In the genomic region with DNA sequence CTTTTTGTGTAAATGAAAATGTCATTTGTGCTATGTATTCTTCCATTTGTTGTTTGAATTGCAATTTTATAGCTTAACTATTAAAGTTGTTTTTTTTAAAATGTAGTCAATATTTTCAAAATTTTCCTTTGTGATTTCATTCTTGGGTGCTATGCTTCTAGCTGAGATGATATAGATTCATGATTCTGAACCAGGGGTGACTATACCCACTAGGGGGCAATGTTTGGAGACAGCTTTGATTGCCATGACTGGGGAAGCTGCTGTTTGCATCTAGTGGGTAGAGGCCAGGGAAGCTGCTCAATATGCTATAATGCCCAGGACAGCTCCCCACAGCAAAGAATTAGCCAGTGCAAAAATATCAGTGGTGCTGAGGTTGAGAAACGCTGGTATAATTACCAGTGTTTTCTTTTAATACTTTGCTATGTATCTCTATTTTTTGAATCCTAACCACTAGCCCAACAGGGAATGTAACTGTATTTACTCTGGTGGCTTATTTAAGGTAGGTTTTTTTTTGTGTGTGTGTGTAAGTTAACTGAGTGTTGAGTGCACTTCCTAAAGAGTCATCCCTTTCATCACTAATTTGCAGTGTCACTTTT, we compare ENCODE assay signal across 9 cellular contexts.
DNase-seq lines count a peak whose midpoint lies in the region; ATAC-seq and TF ChIP-seq lines count a peak whose summit lies in the region.
"Had no signal": no experiment of that assay in that cellular context is flagged by ENCODE, and none has a peak within 500 bp of the region (broad histone marks: within the 10 kb centered on the region; RNA-seq: fewer than 3 reads in every experiment).

No MANE protein-coding gene starts in this region.

- no peaks in the 10 kb centered on the region for H3K9me3 ChIP-seq in CD4-positive, CD25-positive, alpha-beta regulatory T cell (ENCODE audit: control insufficient read depth in 2 of 2, low read length in 2 of 2)
- peaks cover 3% of the 10 kb centered on the region for H3K9me3 ChIP-seq in left ventricle myocardium inferior (replicated peaks)

- intact Hi-C loops in activated T-helper 2 cell treated with anti-CD3 and anti-CD28 coated beads, Interferon-gamma antibody, Interleukin-2, Interleukin-4, amounts not matched to agents 10 μg/mL and 5 μg/mL and 100 μg/mL, durations not matched to agents 14 hours and 24 hours and 36 hours (cut with micrococcal nuclease): loop anchor here (5.0 to 10.0 kb wide), 2 partner anchors 185 to 263 kb away; a partner anchor contains a TSS
- intact Hi-C loops in left ventricle myocardium inferior (cut with micrococcal nuclease): loop anchor here (10.0 kb wide), 1 partner anchor 55 kb away; no protein-coding TSS in a partner anchor

- H3K27ac ChIP-seq in CD4-positive, CD25-positive, alpha-beta regulatory T cell (ENCODE audit: insufficient read depth, low read length, poor library complexity, severe bottlenecking): no peak overlapping the region
- H3K27ac ChIP-seq in left ventricle myocardium inferior (replicated peaks): no peak overlapping the region

- peak; percentile 76 for TF ChIP-seq CTCF in left ventricle myocardium inferior (IDR thresholded peaks at IDR 0.05; ENCODE audit: borderline replicate concordance)

- peaks cover 8% of the 10 kb centered on the region for H3K27me3 Mint-ChIP-seq in CD4-positive, CD25-positive, alpha-beta regulatory T cell
- peaks cover 7% of the 10 kb centered on the region for H3K27me3 Mint-ChIP-seq in activated T-helper 2 cell treated with anti-CD3 and anti-CD28 coated beads, Interferon-gamma antibody, Interleukin-2, Interleukin-4, amounts not matched to agents 10 μg/mL and 5 μg/mL and 100 μg/mL, durations not matched to agents 14 hours and 24 hours and 36 hours (ENCODE audit: low read depth)
- H3K27me3 Mint-ChIP-seq in stimulated activated memory B cell treated with anti-CD40 and anti-IgM and Interleukin-4, amounts not matched to agents 10 μg/mL and 1 μg/mL and 100 μg/mL, for 72 hours: no peaks in the 10 kb centered on the region

- no peak overlapping the region for H3K27ac Mint-ChIP-seq in CD4-positive, CD25-positive, alpha-beta regulatory T cell
- no peak overlapping the region for H3K27ac Mint-ChIP-seq in activated T-helper 2 cell treated with anti-CD3 and anti-CD28 coated beads, Interferon-gamma antibody, Interleukin-2, Interleukin-4, amounts not matched to agents 10 μg/mL and 5 μg/mL and 100 μg/mL, durations not matched to agents 14 hours and 24 hours and 36 hours
- no peak overlapping the region for H3K27ac Mint-ChIP-seq in stimulated activated memory B cell treated with anti-CD40 and anti-IgM and Interleukin-4, amounts not matched to agents 10 μg/mL and 1 μg/mL and 100 μg/mL, for 72 hours
- H3K27ac Mint-ChIP-seq: T-cell had no signal

- DNase-seq in CD4-positive, CD25-positive, alpha-beta regulatory T cell: peak in 2 of 3 donors; percentile 5 to 47
- DNase-seq in NCI-H345 (lab: John Stamatoyannopoulos, UW) (peak; percentile 61), left ventricle myocardium inferior (no peak), smooth muscle cell of the brain vasculature (ENCODE audit: low read depth, low spot score) (peak; percentile 44)
- peak; percentile 14 for DNase-seq in activated T-helper 2 cell treated with anti-CD3 and anti-CD28 coated beads, Interferon-gamma antibody, Interleukin-2, Interleukin-4, amounts not matched to agents 10 μg/mL and 5 μg/mL and 100 μg/mL, durations not matched to agents 14 hours and 24 hours and 36 hours (ENCODE audit: low spot score)

- ATAC-seq in CD4-positive, CD25-positive, alpha-beta regulatory T cell (ENCODE audit: low read depth in 2 of 2): peak in 1 of 2 donors; percentile 46
- ATAC-seq in GM18907 (IDR thresholded peaks at IDR 0.05; ENCODE audit: unreplicated experiment) (peak; percentile 89), HG03460 (IDR thresholded peaks at IDR 0.05; ENCODE audit: unreplicated experiment) (peak; percentile 76)
- no peak for ATAC-seq in stimulated activated memory B cell treated with anti-CD40 and anti-IgM and Interleukin-4, amounts not matched to agents 10 μg/mL and 1 μg/mL and 100 μg/mL, for 72 hours

- H3K9me3 Mint-ChIP-seq in CD4-positive, CD25-positive, alpha-beta regulatory T cell: no peaks in the 10 kb centered on the region
- no peaks in the 10 kb centered on the region for H3K9me3 Mint-ChIP-seq in activated T-helper 2 cell treated with anti-CD3 and anti-CD28 coated beads, Interferon-gamma antibody, Interleukin-2, Interleukin-4, amounts not matched to agents 10 μg/mL and 5 μg/mL and 100 μg/mL, durations not matched to agents 14 hours and 24 hours and 36 hours
- peaks cover 3% of the 10 kb centered on the region for H3K9me3 Mint-ChIP-seq in stimulated activated memory B cell treated with anti-CD40 and anti-IgM and Interleukin-4, amounts not matched to agents 10 μg/mL and 1 μg/mL and 100 μg/mL, for 72 hours
- H3K9me3 Mint-ChIP-seq: T-cell had no signal

- H3K4me1 ChIP-seq in CD4-positive, CD25-positive, alpha-beta regulatory T cell (ENCODE audit: control insufficient read depth, insufficient read depth, low read length, poor library complexity, severe bottlenecking): no peaks in the 10 kb centered on the region
- no peaks in the 10 kb centered on the region for H3K4me1 ChIP-seq in left ventricle myocardium inferior

- H3K36me3 ChIP-seq in CD4-positive, CD25-positive, alpha-beta regulatory T cell (ENCODE audit: control insufficient read depth, insufficient read depth, low read length): no peaks in the 10 kb centered on the region
- H3K36me3 ChIP-seq in left ventricle myocardium inferior: peaks cover 12% of the 10 kb centered on the region

- H3K4me3 ChIP-seq in CD4-positive, CD25-positive, alpha-beta regulatory T cell (ENCODE audit: low read depth, low read length): no peak overlapping the region
- no peak overlapping the region for H3K4me3 ChIP-seq in left ventricle myocardium inferior

- H3K4me3 Mint-ChIP-seq in CD4-positive, CD25-positive, alpha-beta regulatory T cell: no peak overlapping the region
- no peak overlapping the region for H3K4me3 Mint-ChIP-seq in activated T-helper 2 cell treated with anti-CD3 and anti-CD28 coated beads, Interferon-gamma antibody, Interleukin-2, Interleukin-4, amounts not matched to agents 10 μg/mL and 5 μg/mL and 100 μg/mL, durations not matched to agents 14 hours and 24 hours and 36 hours (ENCODE audit: low read depth)
- H3K4me3 Mint-ChIP-seq in stimulated activated memory B cell treated with anti-CD40 and anti-IgM and Interleukin-4, amounts not matched to agents 10 μg/mL and 1 μg/mL and 100 μg/mL, for 72 hours: no peak overlapping the region
- H3K4me3 Mint-ChIP-seq: T-cell had no signal

- no peaks in the 10 kb centered on the region for H3K4me1 Mint-ChIP-seq in CD4-positive, CD25-positive, alpha-beta regulatory T cell
- H3K4me1 Mint-ChIP-seq in activated T-helper 2 cell treated with anti-CD3 and anti-CD28 coated beads, Interferon-gamma antibody, Interleukin-2, Interleukin-4, amounts not matched to agents 10 μg/mL and 5 μg/mL and 100 μg/mL, durations not matched to agents 14 hours and 24 hours and 36 hours (ENCODE audit: low read depth): no peaks in the 10 kb centered on the region
- H3K4me1 Mint-ChIP-seq in stimulated activated memory B cell treated with anti-CD40 and anti-IgM and Interleukin-4, amounts not matched to agents 10 μg/mL and 1 μg/mL and 100 μg/mL, for 72 hours: no peaks in the 10 kb centered on the region
- H3K4me1 Mint-ChIP-seq: T-cell had no signal

- no peaks in the 10 kb centered on the region for H3K27me3 ChIP-seq in CD4-positive, CD25-positive, alpha-beta regulatory T cell (ENCODE audit: control insufficient read depth, insufficient read depth, low read length)
- no peaks in the 10 kb centered on the region for H3K27me3 ChIP-seq in left ventricle myocardium inferior (ENCODE audit: low read depth)

- no peaks in the 10 kb centered on the region for H3K36me3 Mint-ChIP-seq in CD4-positive, CD25-positive, alpha-beta regulatory T cell
- no peaks in the 10 kb centered on the region for H3K36me3 Mint-ChIP-seq in activated T-helper 2 cell treated with anti-CD3 and anti-CD28 coated beads, Interferon-gamma antibody, Interleukin-2, Interleukin-4, amounts not matched to agents 10 μg/mL and 5 μg/mL and 100 μg/mL, durations not matched to agents 14 hours and 24 hours and 36 hours (ENCODE audit: low read depth)
- H3K36me3 Mint-ChIP-seq in stimulated activated memory B cell treated with anti-CD40 and anti-IgM and Interleukin-4, amounts not matched to agents 10 μg/mL and 1 μg/mL and 100 μg/mL, for 72 hours: no peaks in the 10 kb centered on the region
- H3K36me3 Mint-ChIP-seq: T-cell had no signal
